9 cellular contexts compared by ENCODE assay signal in genomic region chr15:74317820-74318375, GRCh38. TPM values are rescaled to one million over a fixed set of nuclear protein-coding genes. Genes with fewer than 3 reads are reported as not detected.
DNase-seq lines count a peak whose midpoint lies in the region; ATAC-seq and TF ChIP-seq lines count a peak whose summit lies in the region.
"Had no signal": no experiment of that assay in that cellular context is flagged by ENCODE, and none has a peak within 500 bp of the region (broad histone marks: within the 10 kb centered on the region; RNA-seq: fewer than 3 reads in every experiment).

No MANE protein-coding gene starts in this region.

- peaks cover 57 to 64% (median 60%) of the 10 kb centered on the region in 10 experiments for H3K4me1 ChIP-seq in BLaER1 treated with 17β-estradiol and CSF1 and Interleukin-3, amounts not matched to agents 10 nM and 100 nM
- peaks cover 25 to 44% of the 10 kb centered on the region in 2 donors for H3K4me1 ChIP-seq in neuronal stem cell (ENCODE audit: control insufficient read depth in 2 of 2, insufficient read depth in 1 of 2, low read depth in 1 of 2, low read length in 2 of 2)

- peak overlapping the region; percentile 67 for H2AFZ ChIP-seq in neuronal stem cell (ENCODE audit: low read length)

- no CpG with 5 or more reads among the region's 8 CpGs for WGBS in neuronal stem cell (ENCODE audit: extremely low coverage in 2 of 2, insufficient read length in 2 of 2, insufficient replicate concordance in 1 of 2), 2 donors

- peak overlapping the region in 4 of 11 experiments; percentile 29 to 67 (median 36); a peak in 6 of 22 replicates for H3K27ac ChIP-seq in BLaER1 treated with 17β-estradiol and CSF1 and Interleukin-3, amounts not matched to agents 10 nM and 100 nM
- peak overlapping the region; percentile 76 to 93 for H3K27ac ChIP-seq in coronary artery
- H3K27ac ChIP-seq in neuronal stem cell (replicated peaks; ENCODE audit: low read length), result no peak overlapping the region

- H3K23ac ChIP-seq in neuronal stem cell (ENCODE audit: low read depth, low read length, poor library complexity), result no peak overlapping the region

- no peak overlapping the region for H3K4ac ChIP-seq in neuronal stem cell (ENCODE audit: low read length)

- no peak overlapping the region for H2BK120ac ChIP-seq in neuronal stem cell (ENCODE audit: low read depth, low read length)

- H3K9me3 ChIP-seq in BLaER1 treated with 17β-estradiol and CSF1 and Interleukin-3, amounts not matched to agents 10 nM and 100 nM (replicated peaks in 1 of 11), result no peaks in the 10 kb centered on the region
- no peaks in the 10 kb centered on the region for H3K9me3 ChIP-seq in neuronal stem cell (replicated peaks in 1 of 2; ENCODE audit: control insufficient read depth in 2 of 2, insufficient read depth in 1 of 2, low read depth in 1 of 2, low read length in 2 of 2)

- H2BK15ac ChIP-seq in neuronal stem cell (ENCODE audit: low read length), result no peak overlapping the region

- H2BK5ac ChIP-seq in neuronal stem cell (ENCODE audit: low read length), result peak overlapping the region; percentile 19

- H3K79me1 ChIP-seq in neuronal stem cell (ENCODE audit: low read depth, low read length), result no peaks in the 10 kb centered on the region

- H2BK12ac ChIP-seq in neuronal stem cell (ENCODE audit: low read length), result peak overlapping the region; percentile 64

- no peak overlapping the region for H4K91ac ChIP-seq in neuronal stem cell (ENCODE audit: low read depth, low read length, poor library complexity)

- ATAC-seq in GM18520 (IDR thresholded peaks at IDR 0.05; ENCODE audit: unreplicated experiment) (no peak), HG03095 (IDR thresholded peaks at IDR 0.05; ENCODE audit: unreplicated experiment) (no peak), GM21447 (IDR thresholded peaks at IDR 0.05; ENCODE audit: unreplicated experiment) (no peak)

- DNase-seq in NCI-H1436 (lab: John Stamatoyannopoulos, UW), result peak; percentile 66
- DNase-seq in coronary artery (ENCODE audit: low spot score), result peak; percentile 95
- no peak for DNase-seq in neuronal stem cell (ENCODE audit: low spot score)
- no peak for DNase-seq in activated CD4-positive, alpha-beta T cell treated with anti-CD3 and anti-CD28 coated beads, Interleukin-2, amount 50 U/mL, for 1 hour
- DNase-seq: hippocampal formation had no signal

- H3K9ac ChIP-seq in BLaER1 treated with 17β-estradiol and CSF1 and Interleukin-3, amounts not matched to agents 10 nM and 100 nM, result peak overlapping the region in 3 of 11 experiments; percentile 5 to 38 (median 30); a peak in 3 of 22 replicates
- no peak overlapping the region for H3K9ac ChIP-seq in neuronal stem cell (ENCODE audit: low read depth, low read length, poor library complexity)

- peak overlapping the region; percentile 88 for H3K18ac ChIP-seq in neuronal stem cell (ENCODE audit: low read length)

- no peaks in the 10 kb centered on the region for H3K36me3 ChIP-seq in BLaER1 treated with 17β-estradiol and CSF1 and Interleukin-3, amounts not matched to agents 10 nM and 100 nM
- H3K36me3 ChIP-seq in neuronal stem cell (replicated peaks in 1 of 2; ENCODE audit: control insufficient read depth in 2 of 2, insufficient read depth in 2 of 2, low read length in 2 of 2), result no peaks in the 10 kb centered on the region

- H3K27me3 ChIP-seq in BLaER1 treated with 17β-estradiol and CSF1 and Interleukin-3, amounts not matched to agents 10 nM and 100 nM, result no peaks in the 10 kb centered on the region
- peaks cover 0 to under 1% (median 0%) of the 10 kb centered on the region in 3 experiments for H3K27me3 ChIP-seq in neuronal stem cell (ENCODE audit: control insufficient read depth in 3 of 3, insufficient read depth in 3 of 3, low read depth in 1 of 3, low read length in 3 of 3)

- no peak for TF ChIP-seq CTCF in coronary artery (IDR thresholded peaks at IDR 0.05)

- peaks cover 0 to 10% (median 0%) of the 10 kb centered on the region in 11 experiments; a peak in 4 of 22 replicates for H4K20me1 ChIP-seq in BLaER1 treated with 17β-estradiol and CSF1 and Interleukin-3, amounts not matched to agents 10 nM and 100 nM

- H3K14ac ChIP-seq in neuronal stem cell (ENCODE audit: low read length), result no peak overlapping the region

- no peak overlapping the region for H4K8ac ChIP-seq in neuronal stem cell (ENCODE audit: low read depth, low read length)

- H2AK5ac ChIP-seq in neuronal stem cell (ENCODE audit: low read depth, low read length), result peak overlapping the region; percentile 91

- H3K4me2 ChIP-seq in BLaER1 treated with 17β-estradiol and CSF1 and Interleukin-3, amounts not matched to agents 10 nM and 100 nM, result peak overlapping the region; percentile 70 to 89 (median 82)
- no peak overlapping the region for H3K4me2 ChIP-seq in neuronal stem cell (ENCODE audit: insufficient read depth, low read length, poor library complexity, severe bottlenecking)

- no peak overlapping the region for H3K4me3 ChIP-seq in BLaER1 treated with 17β-estradiol and CSF1 and Interleukin-3, amounts not matched to agents 10 nM and 100 nM
- H3K4me3 ChIP-seq in coronary artery (peak overlapping the region; percentile 47), neuronal stem cell (ENCODE audit: low read length in 2 of 2) (no peak overlapping the region)

RNA-seq across cellular contexts. Expression of gene CYP11A1, which starts 49.5 kb away (rescaled TPM):
- 0.77 TPM for polyA plus RNA-seq in neuronal stem cell (2013, experiment 1 of 2)
- polyA plus RNA-seq in neuronal stem cell (2013, experiment 2 of 2), result 0.80 TPM

Comparison
In these comparisons a context has a peak if more than half of its experiments do, and no peak if none do; other contexts are left out.
1. DNase-seq: peak in NCI-H1436 (single experiment) and coronary artery (single experiment); none in neuronal stem cell (single experiment) and activated CD4-positive, alpha-beta T cell treated with anti-CD3 and anti-CD28 coated beads, Interleukin-2, amount 50 U/mL, for 1 hour (single experiment).